Comparison of ENCODE assay signal across 25 cellular contexts in the genomic region with DNA sequence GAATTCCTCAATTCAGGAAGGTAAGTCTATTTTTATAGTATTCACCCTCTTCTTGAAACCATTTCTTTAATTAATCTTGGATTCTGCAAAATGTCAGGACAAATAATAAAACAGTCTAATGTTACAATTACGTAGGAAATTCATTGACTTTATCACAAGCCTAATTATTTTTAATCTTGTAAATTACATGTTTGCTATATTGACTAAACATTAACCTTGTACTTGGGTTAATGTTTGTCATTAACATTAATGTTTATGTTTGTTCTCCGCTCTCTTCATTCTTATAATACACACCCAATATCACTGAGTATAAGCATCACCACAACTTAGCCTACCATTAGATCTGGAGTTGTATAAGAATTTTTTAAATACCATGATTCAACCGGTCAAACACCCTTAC. TPM values are rescaled to one million over a fixed set of nuclear protein-coding genes. Genes with fewer than 3 reads are reported as not detected.
A peak's percentile ranks its signal among the peaks of the same experiment; 100 is the strongest.
DNase-seq lines count a peak whose midpoint lies in the region; ATAC-seq, FAIRE-seq and TF ChIP-seq lines count a peak whose summit lies in the region.
"Had no signal": no experiment of that assay in that cellular context is flagged by ENCODE, and none has a peak within 500 bp of the region (broad histone marks: within the 10 kb centered on the region; RNA-seq: fewer than 3 reads in every experiment).

No MANE protein-coding gene starts in this region.

- FAIRE-seq in GM12878 (lab: Jason Lieb, UNC) = no peak

- H3K9ac ChIP-seq in BLaER1 (no peak overlapping the region), GM12878 (ENCODE audit: control insufficient read depth, insufficient read depth, low read length) (no peak overlapping the region)
- H3K9ac ChIP-seq: neural progenitor cell had no signal

- H3K4me3 ChIP-seq in BLaER1 (no peak overlapping the region), GM12878 (0 out of 2 replicates have a peak overlapping the region, but pooled peaks have one; percentile 15)
- H3K4me3 ChIP-seq: colonic mucosa, neural progenitor cell, sigmoid colon had no signal

- SMC1A ChIA-PET in GM12878 (lab: Charles Lee; ENCODE audit: uncharacterized antibody, unreplicated experiment) = interaction anchor here (0.7 kb wide), 1 partner anchor 99 kb away, joined by 3 read pairs; no protein-coding TSS in a partner anchor

- H3K4me2 ChIP-seq in BLaER1 = peak overlapping the region; percentile 91
- peak overlapping the region; percentile 47; the same call in 1 of the 2 replicates for H3K4me2 ChIP-seq in GM12878 (ENCODE audit: control insufficient read depth, insufficient read depth)
- H3K4me2 ChIP-seq: neural progenitor cell had no signal

- H3K27ac Mint-ChIP-seq in neural crest cell (ENCODE audit: unreplicated experiment) = no peak overlapping the region
- H3K27ac Mint-ChIP-seq: activated CD8-positive, alpha-beta T cell treated with anti-CD3 and anti-CD28 coated beads for 36 hours; B cell; neural progenitor cell had no signal

- ATAC-seq in GM12878 (no peak), GM21447 (IDR thresholded peaks at IDR 0.05; ENCODE audit: unreplicated experiment) (no peak)
- ATAC-seq: activated CD8-positive, alpha-beta T cell treated with anti-CD3 and anti-CD28 coated beads for 36 hours; HCT116 had no signal

- POLR2A ChIA-PET in GM12878 (lab: Charles Lee) = no interaction called here

- H3K27ac ChIP-seq in BLaER1 (no peak overlapping the region), GM12878 (ENCODE audit: control insufficient read depth, insufficient read depth) (no peak overlapping the region)
- H3K27ac ChIP-seq: colonic mucosa, epithelial cell of prostate, neural progenitor cell, RWPE1, sigmoid colon, WERI-Rb-1 had no signal

- H3K4me1 ChIP-seq in BLaER1 (peaks cover 38% of the 10 kb centered on the region), GM12878 (ENCODE audit: control insufficient read depth, insufficient read depth, low read length) (no peaks in the 10 kb centered on the region; the same call in 1 of the 2 replicates)
- H3K4me1 ChIP-seq: colonic mucosa had no signal

- no peak overlapping the region for H2AFZ ChIP-seq in GM12878 (ENCODE audit: control insufficient read depth, low read depth, low read length)
- H2AFZ ChIP-seq: neural progenitor cell had no signal

- no peak for TF ChIP-seq CTCF in GM12878 (IDR thresholded peaks at IDR 0.05 in 2 of 3, conservative IDR thresholded peaks at IDR 0.05 in 1 of 3; ENCODE audit: control insufficient read depth in 2 of 3, extremely low read depth in 1 of 3, insufficient read depth in 1 of 3, low read depth in 3 of 3, low read length in 3 of 3)
- no peak for TF ChIP-seq CTCF in neural crest cell (conservative IDR thresholded peaks at IDR 0.05)

- RAD21 ChIA-PET in GM12878 (lab: Charles Lee; ENCODE audit: unreplicated experiment) = no interaction called here

- peak overlapping the region; percentile 9 for H3K4me3 Mint-ChIP-seq in neural crest cell
- H3K4me3 Mint-ChIP-seq: activated CD8-positive, alpha-beta T cell treated with anti-CD3 and anti-CD28 coated beads for 36 hours; B cell; neural progenitor cell had no signal

- 93% methylated on average over 3 of the region's 3 CpGs for WGBS in GM12878 (ENCODE audit: insufficient coverage, insufficient replicate concordance, low lambda C conversion rate, missing lambda C conversion rate)

- CTCF ChIA-PET in GM12878 (lab: Yijun Ruan, JAX) = no interaction called here

- peaks cover 5% of the 10 kb centered on the region for H3K9me3 ChIP-seq in BLaER1
- H3K9me3 ChIP-seq in GM12878 (replicated peaks; ENCODE audit: control insufficient read depth, insufficient read depth, low read length) = no peaks in the 10 kb centered on the region
- H3K9me3 ChIP-seq: colonic mucosa, sigmoid colon had no signal

- no peak for TF ChIP-seq RAD21 in GM12878 (IDR thresholded peaks at IDR 0.05; ENCODE audit: insufficient read depth, low read depth, low read length)

- no peak for TF ChIP-seq POLR2A in GM12878 (IDR thresholded peaks at IDR 0.05; ENCODE audit: low read depth, low read length)

- no peaks in the 10 kb centered on the region for H3K9me3 Mint-ChIP-seq in neural crest cell

- intact Hi-C loops in GM12878 (cut with micrococcal nuclease; ENCODE audit: unreplicated experiment) = no loop called here

- H3K4me1 Mint-ChIP-seq in neural crest cell = peaks cover 21% of the 10 kb centered on the region

- H3K36me3 Mint-ChIP-seq in neural crest cell (ENCODE audit: low read depth) = peaks cover 2% of the 10 kb centered on the region
- H3K36me3 Mint-ChIP-seq: neural progenitor cell had no signal

- DNase-seq in HT-29 (ENCODE audit: low spot score) (peak; percentile 2), GM12878 (ENCODE audit: low read depth, low spot score) (no peak), neural crest cell (ENCODE audit: low read depth, low spot score) (no peak), RKO (ENCODE audit: low spot score) (no peak), cerebellar nuclear complex (lab: John Stamatoyannopoulos, UW) (no peak), DMS79 treated with DMSO at 0.1 percent for 48 hours (lab: John Stamatoyannopoulos, UW) (no peak)
- DNase-seq: activated CD8-positive, alpha-beta T cell treated with anti-CD3 and anti-CD28 coated beads for 36 hours; activated effector memory CD4-positive, alpha-beta T cell treated with Interleukin-2 at 50 U/mL for 16 hours; aorta; colonic mucosa; head of caudate nucleus; NCI-H2107; NCI-H774; sigmoid colon; stimulated activated CD4-positive, alpha-beta T cell treated with anti-CD3 and anti-CD28 coated beads, Interleukin-4, amount 100 ng/mL, for 24 hours; stimulated activated CD8-positive, alpha-beta memory T cell treated with anti-CD3 and anti-CD28 coated beads, Interleukin-4, amount 100 ng/mL, for 48 hours; T-helper 1 cell; WERI-Rb-1 had no signal

- H3K79me2 ChIP-seq in GM12878 (ENCODE audit: control insufficient read depth, insufficient read depth, low read length) = peaks cover 37% of the 10 kb centered on the region

- no peak for TF ChIP-seq EP300 in GM12878 (IDR thresholded peaks at IDR 0.05; ENCODE audit: borderline replicate concordance in 1 of 2, control insufficient read depth in 1 of 2, low read depth in 2 of 2, low read length in 2 of 2)

- peaks cover 9% of the 10 kb centered on the region for H3K27me3 Mint-ChIP-seq in neural crest cell (ENCODE audit: low read depth)
- H3K27me3 Mint-ChIP-seq: activated CD8-positive, alpha-beta T cell treated with anti-CD3 and anti-CD28 coated beads for 36 hours; B cell had no signal

- no TSS peak for BruUV-seq in GM12878 (replicated peaks; lab: Mats Ljungman, UMichigan)

- no peaks in the 10 kb centered on the region for H3K27me3 ChIP-seq in BLaER1
- no peaks in the 10 kb centered on the region for H3K27me3 ChIP-seq in GM12878 (replicated peaks in 1 of 2; ENCODE audit: control insufficient read depth in 2 of 2, insufficient read depth in 2 of 2, low read length in 1 of 2)
- H3K27me3 ChIP-seq: colonic mucosa, sigmoid colon had no signal

- H3K36me3 ChIP-seq in BLaER1 (no peaks in the 10 kb centered on the region), GM12878 (ENCODE audit: control insufficient read depth in 2 of 2, insufficient read depth in 2 of 2, low read length in 1 of 2) (no peaks in the 10 kb centered on the region)
- H3K36me3 ChIP-seq: colonic mucosa, neural progenitor cell, sigmoid colon, WERI-Rb-1 had no signal

- no peaks in the 10 kb centered on the region for H4K20me1 ChIP-seq in BLaER1
- no peaks in the 10 kb centered on the region for H4K20me1 ChIP-seq in GM12878 (ENCODE audit: control insufficient read depth, insufficient read depth)

- in situ Hi-C loops in GM12878 (cut with MboI) = no loop called here

TF ChIP-seq in GM12878, 131 proteins besides CTCF, POLR2A, EP300 and RAD21:
- no peak for TF ChIP-seq MEF2A (IDR thresholded peaks at IDR 0.05; ENCODE audit: insufficient read depth, low read depth, low read length)

RNA-seq across cellular contexts. Expression of a gene that starts 2.8 kb away (rescaled TPM):
- total RNA-seq in HT-29 (2014; rRNA removed; shearing (Covaris generic)) = 6.7 and 7.9 TPM in 2 replicates
- 4.3 and 5.4 TPM in 2 replicates for total RNA-seq in GM12878 (2013; cell fraction: nucleolus; rRNA removed)
- total RNA-seq in GM12878 (2014; rRNA removed) (6.2 and 6.4 TPM in 2 replicates), GM12878 (2014; rRNA removed; fragmentation: Illumina TruSeq; extraction: Trizol) (7.3 and 7.5 TPM in 2 replicates), GM12878 (2021) (11.1 and 11.6 TPM in 2 replicates), neural crest cell (12.8 and 13.0 TPM in 2 replicates)
- polyA plus RNA-seq in GM12878 (2011; ENCODE audit: low read depth) = 1.1 TPM
- polyA plus RNA-seq in GM12878 (2011; rRNA removed) (15.3 and 19.7 TPM in 2 replicates), GM12878 (2014; fragmentation: Illumina TruSeq; extraction: Trizol) (9.5 and 10.1 TPM in 2 replicates), GM12878 (2014; fragmentation: Nextera tagmentation; extraction: Ambion mirVana) (1 to 10 TPM; 3.6 to 5.0 TPM), GM12878 (2014; rRNA removed) (5.9 and 6.2 TPM in 2 replicates), GM12878 (2016; fragmentation: Nextera tagmentation; extraction: Ambion mirVana) (10 to 100 TPM in 1 of 2 experiments, 1 to 10 TPM in 1; 2.6 to 17.3 TPM)
- 4.7 and 6.2 TPM in 2 replicates for polyA plus RNA-seq in GM12878 (2011; cell fraction: cytosol; rRNA removed)
- polyA plus RNA-seq in GM12878 (2011; cell fraction: nucleus; rRNA removed) = 4.8 and 5.0 TPM in 2 replicates
- polyA plus RNA-seq in GM12878 (2012) = 1.8 and 5.2 TPM in 2 replicates
- polyA minus RNA-seq in GM12878 (2011; rRNA and poly(A)+ RNA removed) = 7.4 and 13.0 TPM in 2 replicates
- 5.0 and 5.9 TPM in 2 replicates for polyA minus RNA-seq in GM12878 (2011; cell fraction: cytosol; rRNA and poly(A)+ RNA removed)
- 10.4 and 25.8 TPM in 2 replicates for polyA minus RNA-seq in GM12878 (2011; cell fraction: nucleus; rRNA and poly(A)+ RNA removed)

RNA-seq across cellular contexts. Expression of a gene that starts 27.5 kb away (rescaled TPM):
- 15.1 and 15.4 TPM in 2 replicates for total RNA-seq in HT-29 (2014; rRNA removed; shearing (Covaris generic))
- total RNA-seq in GM12878 (2013; cell fraction: nucleolus; rRNA removed) = 35.5 and 46.0 TPM in 2 replicates
- total RNA-seq in GM12878 (2014; rRNA removed) (38.3 and 39.7 TPM in 2 replicates), GM12878 (2014; rRNA removed; fragmentation: Illumina TruSeq; extraction: Trizol) (63.3 and 70.8 TPM in 2 replicates), GM12878 (2021) (61.9 and 65.6 TPM in 2 replicates), neural crest cell (65.0 and 67.7 TPM in 2 replicates)
- 33.3 TPM for polyA plus RNA-seq in GM12878 (2011; ENCODE audit: low read depth)
- polyA plus RNA-seq in GM12878 (2011; rRNA removed) (34.3 and 49.7 TPM in 2 replicates), GM12878 (2014; fragmentation: Illumina TruSeq; extraction: Trizol) (84.7 and 92.9 TPM in 2 replicates), GM12878 (2014; fragmentation: Nextera tagmentation; extraction: Ambion mirVana) (10 to 100 TPM; 79.0 to 82.8 TPM), GM12878 (2014; rRNA removed) (33.2 and 37.5 TPM in 2 replicates), GM12878 (2016; fragmentation: Nextera tagmentation; extraction: Ambion mirVana) (10 to 100 TPM; 96.2 to 99.2 TPM)
- 3.2 and 4.0 TPM in 2 replicates for polyA plus RNA-seq in GM12878 (2011; cell fraction: cytosol; rRNA removed)
- polyA plus RNA-seq in GM12878 (2011; cell fraction: nucleus; rRNA removed) = 169 and 176 TPM in 2 replicates
- 39.5 and 45.3 TPM in 2 replicates for polyA plus RNA-seq in GM12878 (2012)
- 22.3 and 41.3 TPM in 2 replicates for polyA minus RNA-seq in GM12878 (2011; rRNA and poly(A)+ RNA removed)
- polyA minus RNA-seq in GM12878 (2011; cell fraction: cytosol; rRNA and poly(A)+ RNA removed) = 6.3 and 6.9 TPM in 2 replicates
- 25.3 and 39.9 TPM in 2 replicates for polyA minus RNA-seq in GM12878 (2011; cell fraction: nucleus; rRNA and poly(A)+ RNA removed)
